1 cellular context compared by ENCODE assay signal in genomic region chr10:921471-922414, GRCh38.
TF ChIP-seq lines count a peak whose summit lies in the region.

No MANE protein-coding gene starts in this region.

TF ChIP-seq in IMR-90, 13 proteins besides CTCF, POLR2A, EP300 and RAD21 (continued from another document):
- no peak for TF ChIP-seq RFX5 (IDR thresholded peaks at IDR 0.05; ENCODE audit: low read depth, low read length)
